ENCODE assay signal across 33 cellular contexts in genomic region chr2:610465-610864, GRCh38.
"Had no signal": no experiment of that assay in that cellular context is flagged by ENCODE, and none has a peak within 500 bp of the region (broad histone marks: within the 10 kb centered on the region; RNA-seq: fewer than 3 reads in every experiment).

No MANE protein-coding gene starts in this region.

- H3K27me3 Mint-ChIP-seq: activated CD4-positive, alpha-beta T cell treated with anti-CD3 and anti-CD28 coated beads, Interleukin-2, amount 10 ng/mL, durations not matched to agents 24 days and 14 days; activated naive CD4-positive, alpha-beta T cell treated with anti-CD3 and anti-CD28 coated beads, Interleukin-2, amount 50 U/mL, for 24 hours; activated naive CD8-positive, alpha-beta T cell had no signal

- DNase-seq: activated B cell treated with CpG ODN at 0.5 μM for 24 hours; activated CD4-positive, alpha-beta memory T cell treated with anti-CD3 and anti-CD28 coated beads for 36 hours; activated CD4-positive, alpha-beta T cell treated with anti-CD3 and anti-CD28 coated beads for 4 hours; activated CD4-positive, alpha-beta T cell treated with anti-CD3 and anti-CD28 coated beads, Interleukin-2, amount 50 U/mL, for 1 hour; activated CD4-positive, alpha-beta T cell treated with anti-CD3 and anti-CD28 coated beads, Interleukin-2, amount 50 U/mL, for 4 hours; activated CD4-positive, CD25-positive, alpha-beta regulatory T cell treated with anti-CD3 and anti-CD28 coated beads, Interleukin-2, amount 50 U/mL, for 72 hours; activated CD8-positive, alpha-beta memory T cell treated with anti-CD3 and anti-CD28 coated beads, Interleukin-2, amount 50 U/mL, for 4 hours; activated effector memory CD4-positive, alpha-beta T cell treated with Interleukin-2 at 50 U/mL for 16 hours; activated gamma-delta T cell; activated naive CD4-positive, alpha-beta T cell treated with anti-CD3 and anti-CD28 coated beads, Interleukin-2, amount 10 ng/mL, durations not matched to agents 7 days and 5 days; activated naive CD4-positive, alpha-beta T cell treated with Interleukin-2 at 50 U/mL for 16 hours; activated naive CD8-positive, alpha-beta T cell treated with anti-CD3 and anti-CD28 coated beads, Interleukin-2, amount 10 ng/mL, durations not matched to agents 7 days and 5 days; activated naive CD8-positive, alpha-beta T cell treated with anti-CD3 and anti-CD28 coated beads, Interleukin-2, amount 50 U/mL, for 24 hours; activated T-cell treated with anti-CD3 and anti-CD28 coated beads for 4 hours; activated T-cell treated with anti-CD3 and anti-CD28 coated beads, Interleukin-2, amount 50 U/mL, for 1 hour; activated T-cell treated with anti-CD3 and anti-CD28 coated beads, Interleukin-2, amount 50 U/mL, for 4 hours; activated T-cell treated with anti-CD3 and anti-CD28 coated beads, Interleukin-2, amount 50 U/mL, for 72 hours; amygdala; anterior cingulate cortex; body of pancreas; brain microvascular endothelial cell; cerebellar nuclear complex; T-cell; T-helper 2 cell; T-helper 9 cell had no signal

- H3K4me1 ChIP-seq: body of pancreas, breast epithelium had no signal

- H3K4me1 Mint-ChIP-seq: activated B cell treated with CpG ODN at 0.5 μM for 24 hours; activated CD4-positive, alpha-beta T cell treated with anti-CD3 and anti-CD28 coated beads, Interleukin-2, amount 10 ng/mL, durations not matched to agents 24 days and 14 days; activated naive CD4-positive, alpha-beta T cell treated with anti-CD3 and anti-CD28 coated beads, Interleukin-2, amount 10 ng/mL, durations not matched to agents 7 days and 5 days; activated naive CD4-positive, alpha-beta T cell treated with anti-CD3 and anti-CD28 coated beads, Interleukin-2, amount 50 U/mL, for 24 hours; activated naive CD8-positive, alpha-beta T cell treated with anti-CD3 and anti-CD28 coated beads, Interleukin-2, amount 10 ng/mL, durations not matched to agents 7 days and 5 days; activated naive CD8-positive, alpha-beta T cell treated with anti-CD3 and anti-CD28 coated beads, Interleukin-2, amount 50 U/mL, for 24 hours; central memory CD8-positive, alpha-beta T cell; T-cell had no signal

- H3K36me3 Mint-ChIP-seq: activated CD4-positive, alpha-beta memory T cell treated with anti-CD3 and anti-CD28 coated beads for 36 hours; activated naive CD4-positive, alpha-beta T cell treated with anti-CD3 and anti-CD28 coated beads, Interleukin-2, amount 10 ng/mL, durations not matched to agents 7 days and 5 days; activated naive CD4-positive, alpha-beta T cell treated with anti-CD3 and anti-CD28 coated beads, Interleukin-2, amount 50 U/mL, for 24 hours; activated naive CD8-positive, alpha-beta T cell; activated naive CD8-positive, alpha-beta T cell treated with anti-CD3 and anti-CD28 coated beads, Interleukin-2, amount 10 ng/mL, durations not matched to agents 7 days and 5 days; T-cell had no signal

- H3K9me3 ChIP-seq: body of pancreas, breast epithelium had no signal

- H3K4me3 Mint-ChIP-seq: activated B cell treated with CpG ODN at 0.5 μM for 24 hours; activated CD4-positive, alpha-beta memory T cell treated with anti-CD3 and anti-CD28 coated beads for 36 hours; activated CD4-positive, alpha-beta T cell treated with anti-CD3 and anti-CD28 coated beads, Interleukin-2, amount 10 ng/mL, durations not matched to agents 24 days and 14 days; activated naive CD4-positive, alpha-beta T cell treated with anti-CD3 and anti-CD28 coated beads, Interleukin-2, amount 10 ng/mL, durations not matched to agents 7 days and 5 days; activated naive CD4-positive, alpha-beta T cell treated with anti-CD3 and anti-CD28 coated beads, Interleukin-2, amount 50 U/mL, for 24 hours; activated naive CD8-positive, alpha-beta T cell; activated naive CD8-positive, alpha-beta T cell treated with anti-CD3 and anti-CD28 coated beads, Interleukin-2, amount 10 ng/mL, durations not matched to agents 7 days and 5 days; activated naive CD8-positive, alpha-beta T cell treated with anti-CD3 and anti-CD28 coated beads, Interleukin-2, amount 50 U/mL, for 24 hours; activated T-cell treated with anti-CD3 and anti-CD28 coated beads, Interleukin-2, amount 50 U/mL, for 4 hours; activated T-cell treated with anti-CD3 and anti-CD28 coated beads, Interleukin-2, amount 50 U/mL, for 72 hours; central memory CD8-positive, alpha-beta T cell; T-cell; T-helper 2 cell treated with Interferon-gamma antibody and Interleukin-4, amounts not matched to agents 5 μg/mL and 100 μg/mL, for 36 hours had no signal

- H3K27ac ChIP-seq: body of pancreas, brain microvascular endothelial cell, breast epithelium, VCaP had no signal

- ATAC-seq: activated naive CD8-positive, alpha-beta T cell treated with anti-CD3 and anti-CD28 coated beads, Interleukin-2, amount 50 U/mL, for 24 hours; activated T-cell treated with anti-CD3 and anti-CD28 coated beads, Interleukin-2, amount 50 U/mL, for 4 hours; activated T-cell treated with anti-CD3 and anti-CD28 coated beads, Interleukin-2, amount 50 U/mL, for 72 hours; body of pancreas; T-cell had no signal

- H3K27ac Mint-ChIP-seq: activated B cell treated with CpG ODN at 0.5 μM for 24 hours; activated CD4-positive, alpha-beta memory T cell treated with anti-CD3 and anti-CD28 coated beads for 36 hours; activated CD4-positive, alpha-beta T cell treated with anti-CD3 and anti-CD28 coated beads, Interleukin-2, amount 10 ng/mL, durations not matched to agents 24 days and 14 days; activated naive CD4-positive, alpha-beta T cell treated with anti-CD3 and anti-CD28 coated beads, Interleukin-2, amount 10 ng/mL, durations not matched to agents 7 days and 5 days; activated naive CD4-positive, alpha-beta T cell treated with anti-CD3 and anti-CD28 coated beads, Interleukin-2, amount 50 U/mL, for 24 hours; activated naive CD8-positive, alpha-beta T cell; activated naive CD8-positive, alpha-beta T cell treated with anti-CD3 and anti-CD28 coated beads, Interleukin-2, amount 10 ng/mL, durations not matched to agents 7 days and 5 days; activated naive CD8-positive, alpha-beta T cell treated with anti-CD3 and anti-CD28 coated beads, Interleukin-2, amount 50 U/mL, for 24 hours; activated T-cell treated with anti-CD3 and anti-CD28 coated beads, Interleukin-2, amount 50 U/mL, for 72 hours; activated T-helper 2 cell treated with anti-CD3 and anti-CD28 coated beads, Interferon-gamma antibody, Interleukin-2, Interleukin-4, amounts not matched to agents 10 μg/mL and 5 μg/mL and 100 μg/mL, durations not matched to agents 14 hours and 24 hours and 36 hours; T-cell; T-helper 2 cell treated with Interferon-gamma antibody and Interleukin-4, amounts not matched to agents 5 μg/mL and 100 μg/mL, for 36 hours had no signal

- H3K36me3 ChIP-seq: brain microvascular endothelial cell, breast epithelium had no signal

- H3K4me3 ChIP-seq: body of pancreas, breast epithelium had no signal

- H3K27me3 ChIP-seq: body of pancreas, brain microvascular endothelial cell, breast epithelium had no signal
